10 cellular contexts compared by ENCODE assay signal in the genomic region with DNA sequence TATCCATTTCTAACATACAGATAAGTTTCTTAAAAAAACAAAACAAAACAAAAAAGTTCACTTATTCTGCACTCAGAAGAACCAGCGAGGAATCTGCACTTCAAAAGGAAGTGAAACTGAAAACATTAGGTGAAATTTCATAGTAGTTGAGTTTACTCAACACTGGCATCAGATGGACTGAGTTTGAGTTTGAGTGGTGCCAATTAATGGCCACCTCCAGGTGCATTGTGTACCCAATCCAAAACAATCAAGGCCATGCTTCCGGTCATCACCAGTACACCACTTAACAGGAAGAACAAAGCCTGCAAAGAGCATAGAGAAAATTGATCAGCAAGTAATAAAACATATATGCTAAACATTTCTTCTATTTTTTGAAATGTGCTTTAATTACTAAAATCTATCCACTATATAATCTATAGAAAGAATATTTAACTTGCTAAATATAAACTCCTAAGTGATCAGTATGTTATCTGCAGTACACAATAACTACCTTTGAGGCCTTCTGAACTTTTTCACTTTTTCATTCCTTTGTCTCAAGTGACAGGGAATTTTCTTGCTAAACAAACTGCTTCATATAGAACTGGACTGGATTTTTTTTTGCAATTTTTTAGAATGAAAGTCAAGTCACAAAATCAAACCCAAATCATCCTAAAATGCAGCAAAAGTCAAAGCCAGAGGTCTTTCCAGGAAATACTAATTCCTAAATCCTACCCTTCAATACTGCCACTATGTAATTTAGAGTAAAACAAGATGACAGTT. TPM values are rescaled to one million over a fixed set of nuclear protein-coding genes. Genes with fewer than 3 reads are reported as not detected.
DNase-seq lines count a peak whose midpoint lies in the region; ATAC-seq and TF ChIP-seq lines count a peak whose summit lies in the region.
"Had no signal": no experiment of that assay in that cellular context is flagged by ENCODE, and none has a peak within 500 bp of the region (broad histone marks: within the 10 kb centered on the region; RNA-seq: fewer than 3 reads in every experiment).

No MANE protein-coding gene starts in this region.

- no peak for TF ChIP-seq CTCF in gastrocnemius medialis (IDR thresholded peaks at IDR 0.05 in 4 of 5, conservative IDR thresholded peaks at IDR 0.05 in 1 of 5)

- H3K4me1 Mint-ChIP-seq in activated CD4-positive, alpha-beta memory T cell treated with anti-CD3 and anti-CD28 coated beads for 36 hours (ENCODE audit: low read depth) = peaks cover 51% of the 10 kb centered on the region
- H3K4me1 Mint-ChIP-seq in activated CD4-positive, alpha-beta memory T cell treated with anti-CD3 and anti-CD28 coated beads, Interleukin-2, amount 10 ng/mL, durations not matched to agents 7 days and 5 days = peaks cover 53% of the 10 kb centered on the region

- H3K27ac ChIP-seq in SK-N-MC (0 out of 2 replicates have a peak overlapping the region, but pooled peaks have one; percentile 1), gastrocnemius medialis (peak overlapping the region; percentile 42 to 97 (median 93))
- H3K27ac ChIP-seq: BLaER1, VCaP had no signal

- H3K9me3 ChIP-seq in SK-N-MC (ENCODE audit: low read depth, low read length) (no peaks in the 10 kb centered on the region), gastrocnemius medialis (no peaks in the 10 kb centered on the region)
- H3K9me3 ChIP-seq: BLaER1 had no signal

- no peaks in the 10 kb centered on the region for H3K27me3 ChIP-seq in gastrocnemius medialis
- H3K27me3 ChIP-seq: BLaER1 had no signal

- peaks cover 46 to 58% of the 10 kb centered on the region in 2 donors for H3K4me1 ChIP-seq in gastrocnemius medialis

- H3K9me3 Mint-ChIP-seq in activated CD4-positive, alpha-beta memory T cell treated with anti-CD3 and anti-CD28 coated beads for 36 hours = no peaks in the 10 kb centered on the region
- no peaks in the 10 kb centered on the region for H3K9me3 Mint-ChIP-seq in activated CD4-positive, alpha-beta memory T cell treated with anti-CD3 and anti-CD28 coated beads, Interleukin-2, amount 10 ng/mL, durations not matched to agents 7 days and 5 days

- intact Hi-C loops in activated CD4-positive, alpha-beta memory T cell treated with anti-CD3 and anti-CD28 coated beads for 36 hours (cut with micrococcal nuclease) = no loop called here
- intact Hi-C loops in gastrocnemius medialis (cut with DNase I; ENCODE audit: low total_unique reads) = no loop called here

- POLR2A ChIA-PET in activated CD4-positive, alpha-beta memory T cell treated with anti-CD3 and anti-CD28 coated beads for 36 hours (lab: Charles Lee) = interaction anchor here (2.2 kb wide), 1 partner anchor 91 kb away, joined by 8 read pairs; the partner anchor contains the start of gene SLC38A1
- POLR2A ChIA-PET in activated CD4-positive, alpha-beta memory T cell treated with anti-CD3 and anti-CD28 coated beads, Interleukin-2, amount 10 ng/mL, durations not matched to agents 7 days and 5 days (lab: Charles Lee) = interaction anchor here (1.4 to 3.4 kb wide), 3 partner anchors 9 to 92 kb away, joined by 10 to 19 read pairs (median 19); partner anchors contain the start of genes SLC38A1 and SLC38A2

- peaks cover 65% of the 10 kb centered on the region for H3K36me3 Mint-ChIP-seq in activated CD4-positive, alpha-beta memory T cell treated with anti-CD3 and anti-CD28 coated beads for 36 hours
- H3K36me3 Mint-ChIP-seq in activated CD4-positive, alpha-beta memory T cell treated with anti-CD3 and anti-CD28 coated beads, Interleukin-2, amount 10 ng/mL, durations not matched to agents 7 days and 5 days (ENCODE audit: low read depth) = peaks cover 75% of the 10 kb centered on the region

- in situ Hi-C loops in gastrocnemius medialis (cut with MboI; ENCODE audit: low sequenced_read_pairs in 4 of 4) = loop anchor here in 3 of 4 donors (10.0 to 25.0 kb wide), 3 partner anchors 301 to 374 kb away; partner anchors contain the start of gene SCAF11 (in 1 of the 3)

- H3K9ac ChIP-seq in SK-N-MC (ENCODE audit: insufficient read length) = no peak overlapping the region
- H3K9ac ChIP-seq: BLaER1 had no signal

- peak overlapping the region; percentile 71 for H3K27ac Mint-ChIP-seq in activated CD4-positive, alpha-beta memory T cell treated with anti-CD3 and anti-CD28 coated beads for 36 hours
- H3K27ac Mint-ChIP-seq in activated CD4-positive, alpha-beta memory T cell treated with anti-CD3 and anti-CD28 coated beads, Interleukin-2, amount 10 ng/mL, durations not matched to agents 7 days and 5 days = no peak overlapping the region

- H3K4me3 Mint-ChIP-seq in activated CD4-positive, alpha-beta memory T cell treated with anti-CD3 and anti-CD28 coated beads for 36 hours = no peak overlapping the region
- no peak overlapping the region for H3K4me3 Mint-ChIP-seq in activated CD4-positive, alpha-beta memory T cell treated with anti-CD3 and anti-CD28 coated beads, Interleukin-2, amount 10 ng/mL, durations not matched to agents 7 days and 5 days

- H3K4me3 ChIP-seq in SK-N-MC (no peak overlapping the region), gastrocnemius medialis (no peak overlapping the region)
- H3K4me3 ChIP-seq: BLaER1 had no signal

- no peak for TF ChIP-seq POLR2A in gastrocnemius medialis (IDR thresholded peaks at IDR 0.05)

- CTCF ChIA-PET in activated CD4-positive, alpha-beta memory T cell treated with anti-CD3 and anti-CD28 coated beads for 36 hours (lab: Charles Lee) = no interaction called here
- CTCF ChIA-PET in activated CD4-positive, alpha-beta memory T cell treated with anti-CD3 and anti-CD28 coated beads, Interleukin-2, amount 10 ng/mL, durations not matched to agents 7 days and 5 days (lab: Charles Lee) = interaction anchor here (1.5 kb wide), 1 partner anchor 10 kb away, joined by 5 read pairs; no protein-coding TSS in a partner anchor

- DNase-seq in activated CD4-positive, alpha-beta memory T cell treated with anti-CD3 and anti-CD28 coated beads for 36 hours = no peak
- no peak for DNase-seq in activated CD4-positive, alpha-beta memory T cell treated with anti-CD3 and anti-CD28 coated beads, Interleukin-2, amount 10 ng/mL, durations not matched to agents 7 days and 5 days
- DNase-seq in SK-N-MC (ENCODE audit: low read depth, low spot score) (no peak), gastrocnemius medialis (no peak), superior temporal gyrus (ENCODE audit: extremely low spot score) (no peak), activated gamma-delta T cell (lab: John Stamatoyannopoulos, UW) (no peak), foreskin melanocyte (no peak)

- ATAC-seq in HG02885 (IDR thresholded peaks at IDR 0.05; ENCODE audit: poor library complexity, unreplicated experiment) = peak; percentile 67
- ATAC-seq in gastrocnemius medialis = no peak

- H3K27me3 Mint-ChIP-seq in activated CD4-positive, alpha-beta memory T cell treated with anti-CD3 and anti-CD28 coated beads for 36 hours = no peaks in the 10 kb centered on the region
- H3K27me3 Mint-ChIP-seq in activated CD4-positive, alpha-beta memory T cell treated with anti-CD3 and anti-CD28 coated beads, Interleukin-2, amount 10 ng/mL, durations not matched to agents 7 days and 5 days = no peaks in the 10 kb centered on the region

- H3K36me3 ChIP-seq in SK-N-MC (ENCODE audit: insufficient read depth, low read length) = peaks cover 77% of the 10 kb centered on the region
- peaks cover 14 to 70% of the 10 kb centered on the region in 2 donors for H3K36me3 ChIP-seq in gastrocnemius medialis

RNA-seq across cellular contexts. Expression of gene SLC38A2, which starts 11.5 kb away (rescaled TPM):
- total RNA-seq in activated CD4-positive, alpha-beta memory T cell treated with anti-CD3 and anti-CD28 coated beads for 36 hours = 100 to 1,000 TPM; 173 to 187 TPM
- total RNA-seq in activated CD4-positive, alpha-beta memory T cell treated with anti-CD3 and anti-CD28 coated beads, Interleukin-2, amount 10 ng/mL, durations not matched to agents 7 days and 5 days = 100 to 1,000 TPM; 265 to 267 TPM
- total RNA-seq in gastrocnemius medialis = 100 to 1,000 TPM; 260 to 853 (median 400) TPM
